ENCODE assay signal across 13 cellular contexts in genomic region chr5:167565555-167565954, GRCh38.
A peak's percentile ranks its signal among the peaks of the same experiment; 100 is the strongest.
DNase-seq lines count a peak whose midpoint lies in the region; TF ChIP-seq lines count a peak whose summit lies in the region.
"Had no signal": no experiment of that assay in that cellular context is flagged by ENCODE, and none has a peak within 500 bp of the region (broad histone marks: within the 10 kb centered on the region; RNA-seq: fewer than 3 reads in every experiment).

No MANE protein-coding gene starts in this region.

- H3K4me3 ChIP-seq in foreskin fibroblast (ENCODE audit: low read depth in 1 of 2, low read length in 2 of 2) = no peak overlapping the region
- H3K4me3 ChIP-seq: K562 had no signal

- H3K4me1 Mint-ChIP-seq in immature natural killer cell = no peaks in the 10 kb centered on the region

- peaks cover 0 to 2% (median 0%) of the 10 kb centered on the region in 3 donors for H3K27me3 Mint-ChIP-seq in immature natural killer cell (ENCODE audit: low read depth in 3 of 3)

- H3K4me3 Mint-ChIP-seq in immature natural killer cell = no peak overlapping the region
- H3K4me3 Mint-ChIP-seq: activated naive CD4-positive, alpha-beta T cell treated with anti-CD3 and anti-CD28 coated beads for 36 hours; T-helper 1 cell treated with Interleukin-12 subunit alpha and Interleukin-12 subunit beta and Interleukin-4 antibody, amounts not matched to agents 30 μg/mL and 1 μg/mL, for 36 hours had no signal

- DNase-seq in A172 (ENCODE audit: low spot score) (peak; percentile 39), RKO (ENCODE audit: low spot score) (peak; percentile 35), foreskin fibroblast (peak in 1 of 2 donors; percentile 37), NCI-H146 treated with DMSO at 0.1 percent for 48 hours (lab: John Stamatoyannopoulos, UW; ENCODE audit: unreplicated experiment) (no peak), ecto neural progenitor cell (ENCODE audit: low spot score) (no peak), immature natural killer cell (no peak)
- no peak for DNase-seq in activated CD4-positive, CD25-positive, alpha-beta regulatory T cell (lab: John Stamatoyannopoulos, UW)
- DNase-seq: activated naive CD4-positive, alpha-beta T cell treated with anti-CD3 and anti-CD28 coated beads for 36 hours; DMS79 treated with DMSO at 0.1 percent for 48 hours; hippocampal formation had no signal

- peak; percentile 20 for TF ChIP-seq CTCF in GM12873 (IDR thresholded peaks at IDR 0.05; ENCODE audit: insufficient read depth, low read depth, low read length, missing control alignments)
- TF ChIP-seq CTCF in foreskin fibroblast (IDR thresholded peaks at IDR 0.05; ENCODE audit: low read depth, low read length) = peak; percentile 35

- peaks cover 0 to 19% (median 8%) of the 10 kb centered on the region in 6 donors for H3K9me3 Mint-ChIP-seq in immature natural killer cell
- H3K9me3 Mint-ChIP-seq: activated naive CD4-positive, alpha-beta T cell treated with anti-CD3 and anti-CD28 coated beads for 36 hours; T-helper 1 cell treated with Interleukin-12 subunit alpha and Interleukin-12 subunit beta and Interleukin-4 antibody, amounts not matched to agents 30 μg/mL and 1 μg/mL, for 36 hours had no signal

- no peak overlapping the region for H3K27ac Mint-ChIP-seq in immature natural killer cell
- H3K27ac Mint-ChIP-seq: activated naive CD4-positive, alpha-beta T cell treated with anti-CD3 and anti-CD28 coated beads for 36 hours; T-helper 1 cell treated with Interleukin-12 subunit alpha and Interleukin-12 subunit beta and Interleukin-4 antibody, amounts not matched to agents 30 μg/mL and 1 μg/mL, for 36 hours had no signal

- H3K36me3 Mint-ChIP-seq in immature natural killer cell = no peaks in the 10 kb centered on the region

Comparison
In these comparisons a context has a peak if more than half of its experiments do, and no peak if none do; other contexts are left out.
1. DNase-seq: peak in A172 (single experiment) and RKO (single experiment); none in NCI-H146 treated with DMSO at 0.1 percent for 48 hours (single experiment), ecto neural progenitor cell (single experiment), immature natural killer cell (0 of 3) and activated CD4-positive, CD25-positive, alpha-beta regulatory T cell (0 of 4).